In genomic region chr4:119529788-119530187, GRCh38 we compare ENCODE assay signal across 2 cellular contexts.
TF ChIP-seq lines count a peak whose summit lies in the region.

No MANE protein-coding gene starts in this region.

TF ChIP-seq in IMR-90, 13 proteins besides CTCF, POLR2A, EP300 and RAD21:
- TF ChIP-seq MAFK (IDR thresholded peaks at IDR 0.05; ENCODE audit: low read depth, low read length) (no peak), RFX5 (IDR thresholded peaks at IDR 0.05; ENCODE audit: low read depth, low read length) (no peak)

TF ChIP-seq in H1, 55 proteins besides CTCF, POLR2A, EP300 and RAD21:
- TF ChIP-seq RFX5 (IDR thresholded peaks at IDR 0.05; ENCODE audit: borderline replicate concordance, low read depth, low read length) (no peak), JUND (IDR thresholded peaks at IDR 0.05; ENCODE audit: low read length) (no peak), KDM4A (IDR thresholded peaks at IDR 0.05; ENCODE audit: low read depth, low read length, severe bottlenecking) (no peak)
- TF ChIP-seq, protein P1, sequence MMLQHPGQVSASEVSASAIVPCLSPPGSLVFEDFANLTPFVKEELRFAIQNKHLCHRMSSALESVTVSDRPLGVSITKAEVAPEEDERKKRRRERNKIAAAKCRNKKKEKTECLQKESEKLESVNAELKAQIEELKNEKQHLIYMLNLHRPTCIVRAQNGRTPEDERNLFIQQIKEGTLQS (IDR thresholded peaks at IDR 0.05; ENCODE audit: insufficient read depth, low read depth, low read length): no peak
